31 cellular contexts compared by ENCODE assay signal in genomic region chr18:7206231-7206630, GRCh38. TPM values are rescaled to one million over a fixed set of nuclear protein-coding genes. Genes with fewer than 3 reads are reported as not detected.
"Had no signal": no experiment of that assay in that cellular context is flagged by ENCODE, and none has a peak within 500 bp of the region (broad histone marks: within the 10 kb centered on the region; RNA-seq: fewer than 3 reads in every experiment).

No MANE protein-coding gene starts in this region.

- ATAC-seq: activated CD4-positive, alpha-beta T cell treated with anti-CD3 and anti-CD28 coated beads for 36 hours; activated T-cell treated with anti-CD3 and anti-CD28 coated beads, Interleukin-2, amount 50 U/mL, for 72 hours; T-cell had no signal

- H3K27ac ChIP-seq: KMS-11, RWPE1, SJCRH30 had no signal

- H3K4me1 ChIP-seq: Peyer's patch, SJCRH30 had no signal

- H3K36me3 Mint-ChIP-seq: activated naive CD8-positive, alpha-beta T cell treated with anti-CD3 and anti-CD28 coated beads, Interleukin-2, amount 10 ng/mL, durations not matched to agents 7 days and 5 days; T-cell had no signal

- H3K36me3 ChIP-seq: adrenal gland, breast epithelium, Peyer's patch, SJCRH30 had no signal

- H3K4me2 ChIP-seq: KMS-11 had no signal

- DNase-seq: activated CD4-positive, alpha-beta memory T cell treated with anti-CD3 and anti-CD28 coated beads, Interleukin-2, amount 10 ng/mL, durations not matched to agents 7 days and 5 days; activated CD4-positive, alpha-beta T cell treated with anti-CD3 and anti-CD28 coated beads for 36 hours; activated CD4-positive, alpha-beta T cell treated with anti-CD3 and anti-CD28 coated beads, Interleukin-2, amount 50 U/mL, for 1 hour; activated naive CD4-positive, alpha-beta T cell treated with anti-CD3 and anti-CD28 coated beads, Interleukin-2, amount 50 U/mL, for 16 hours; activated naive CD8-positive, alpha-beta T cell treated with anti-CD3 and anti-CD28 coated beads, Interleukin-2, amount 10 ng/mL, durations not matched to agents 7 days and 5 days; activated T-cell treated with anti-CD3 and anti-CD28 coated beads for 4 hours; activated T-cell treated with anti-CD3 and anti-CD28 coated beads, Interleukin-2, amount 50 U/mL, for 72 hours; adrenal gland; anterior cingulate cortex; caudate nucleus; NCI-H1092; NCI-H1417; NCI-H2029 treated with DMSO at 0.1 percent for 48 hours; NCI-H226; NCI-H526; NCI-H774; NK-92 treated with Interleukin-12 subunit alpha and Interleukin-12 subunit beta, amount 100 ng/mL, for 24 hours; Peyer's patch; Right ventricle myocardium superior; SJCRH30; T-cell; T-helper 2 cell; T1000 had no signal

- H3K9me3 Mint-ChIP-seq: activated naive CD8-positive, alpha-beta T cell treated with anti-CD3 and anti-CD28 coated beads, Interleukin-2, amount 10 ng/mL, durations not matched to agents 7 days and 5 days; activated T-cell treated with anti-CD3 and anti-CD28 coated beads, Interleukin-2, amount 50 U/mL, for 72 hours; activated T-helper 2 cell treated with anti-CD3 and anti-CD28 coated beads, Interferon-gamma antibody, Interleukin-2, Interleukin-4, amounts not matched to agents 10 μg/mL and 5 μg/mL and 100 μg/mL, durations not matched to agents 14 hours and 24 hours and 36 hours; T-cell had no signal

- H3K4me1 Mint-ChIP-seq: activated CD4-positive, alpha-beta memory T cell treated with anti-CD3 and anti-CD28 coated beads, Interleukin-2, amount 10 ng/mL, durations not matched to agents 7 days and 5 days; activated CD4-positive, alpha-beta T cell treated with anti-CD3 and anti-CD28 coated beads for 36 hours; activated naive CD8-positive, alpha-beta T cell treated with anti-CD3 and anti-CD28 coated beads, Interleukin-2, amount 10 ng/mL, durations not matched to agents 7 days and 5 days; T-cell had no signal

- H3K9ac ChIP-seq: KMS-11 had no signal

- H3K9me3 ChIP-seq: adrenal gland, breast epithelium, Peyer's patch, SJCRH30 had no signal

- H3K27me3 ChIP-seq: adrenal gland, breast epithelium, Peyer's patch, SJCRH30 had no signal

- H3K27ac Mint-ChIP-seq: activated CD4-positive, alpha-beta memory T cell treated with anti-CD3 and anti-CD28 coated beads, Interleukin-2, amount 10 ng/mL, durations not matched to agents 7 days and 5 days; activated CD4-positive, alpha-beta T cell treated with anti-CD3 and anti-CD28 coated beads for 36 hours; activated naive CD8-positive, alpha-beta T cell treated with anti-CD3 and anti-CD28 coated beads, Interleukin-2, amount 10 ng/mL, durations not matched to agents 7 days and 5 days; activated T-cell treated with anti-CD3 and anti-CD28 coated beads, Interleukin-2, amount 50 U/mL, for 72 hours; activated T-helper 2 cell treated with anti-CD3 and anti-CD28 coated beads, Interferon-gamma antibody, Interleukin-2, Interleukin-4, amounts not matched to agents 10 μg/mL and 5 μg/mL and 100 μg/mL, durations not matched to agents 14 hours and 24 hours and 36 hours; T-cell had no signal

- H3K4me3 ChIP-seq: adrenal gland, breast epithelium, Peyer's patch, SJCRH30 had no signal

- H3K4me3 Mint-ChIP-seq: activated CD4-positive, alpha-beta memory T cell treated with anti-CD3 and anti-CD28 coated beads, Interleukin-2, amount 10 ng/mL, durations not matched to agents 7 days and 5 days; activated CD4-positive, alpha-beta T cell treated with anti-CD3 and anti-CD28 coated beads for 36 hours; activated naive CD8-positive, alpha-beta T cell treated with anti-CD3 and anti-CD28 coated beads, Interleukin-2, amount 10 ng/mL, durations not matched to agents 7 days and 5 days; activated T-cell treated with anti-CD3 and anti-CD28 coated beads, Interleukin-2, amount 50 U/mL, for 72 hours; T-cell had no signal

- H3K27me3 Mint-ChIP-seq: activated CD4-positive, alpha-beta memory T cell treated with anti-CD3 and anti-CD28 coated beads, Interleukin-2, amount 10 ng/mL, durations not matched to agents 7 days and 5 days; T-cell had no signal

RNA-seq across cellular contexts. Expression of gene LRRC30, which starts 24.7 kb away (rescaled TPM):
- total RNA-seq: activated CD4-positive, alpha-beta memory T cell treated with anti-CD3 and anti-CD28 coated beads, Interleukin-2, amount 10 ng/mL, durations not matched to agents 7 days and 5 days; activated CD4-positive, alpha-beta T cell treated with anti-CD3 and anti-CD28 coated beads for 36 hours; activated CD8-positive, alpha-beta memory T cell treated with anti-CD3 and anti-CD28 coated beads for 36 hours; activated naive CD8-positive, alpha-beta T cell treated with anti-CD3 and anti-CD28 coated beads, Interleukin-2, amount 10 ng/mL, durations not matched to agents 7 days and 5 days; activated T-cell treated with anti-CD3 and anti-CD28 coated beads, Interleukin-2, amount 50 U/mL, for 72 hours; activated T-helper 2 cell treated with anti-CD3 and anti-CD28 coated beads, Interferon-gamma antibody, Interleukin-2, Interleukin-4, amounts not matched to agents 10 μg/mL and 5 μg/mL and 100 μg/mL, durations not matched to agents 14 hours and 24 hours and 36 hours; adrenal gland; breast epithelium; cerebellum; MCF 10A; NCI-H460; Peyer's patch; Right ventricle myocardium superior; SJCRH30; T-cell had no signal
- polyA plus RNA-seq: adrenal gland had no signal
